Comparison of ENCODE assay signal across 9 cellular contexts in genomic region chr18:8426401-8426800, GRCh38.
DNase-seq lines count a peak whose midpoint lies in the region; ATAC-seq and TF ChIP-seq lines count a peak whose summit lies in the region.
"Had no signal": no experiment of that assay in that cellular context is flagged by ENCODE, and none has a peak within 500 bp of the region (broad histone marks: within the 10 kb centered on the region; RNA-seq: fewer than 3 reads in every experiment).

No MANE protein-coding gene starts in this region.

- H3K4me3 Mint-ChIP-seq in Caco-2 (ENCODE audit: unreplicated experiment), result no peak overlapping the region
- no peak overlapping the region for H3K4me3 Mint-ChIP-seq in activated T-cell treated with anti-CD3 and anti-CD28 coated beads, Interleukin-2, amount 50 U/mL, for 72 hours
- H3K4me3 Mint-ChIP-seq: stimulated activated memory B cell treated with anti-CD40 and anti-IgM and Interleukin-4, amounts not matched to agents 10 μg/mL and 1 μg/mL and 100 μg/mL, for 72 hours had no signal

- H3K27me3 Mint-ChIP-seq in Caco-2 (ENCODE audit: insufficient read depth, unreplicated experiment), result no peaks in the 10 kb centered on the region
- H3K27me3 Mint-ChIP-seq in activated T-cell treated with anti-CD3 and anti-CD28 coated beads, Interleukin-2, amount 50 U/mL, for 72 hours (ENCODE audit: low read depth), result no peaks in the 10 kb centered on the region
- H3K27me3 Mint-ChIP-seq: stimulated activated memory B cell treated with anti-CD40 and anti-IgM and Interleukin-4, amounts not matched to agents 10 μg/mL and 1 μg/mL and 100 μg/mL, for 72 hours had no signal

- TF ChIP-seq POLR2A in HCT116 (IDR thresholded peaks at IDR 0.05; ENCODE audit: borderline replicate concordance, extremely low read depth, insufficient read depth, insufficient read length), result no peak

- intact Hi-C loops in Caco-2 (cut with micrococcal nuclease; ENCODE audit: unreplicated experiment), result loop anchor here (5.0 kb wide), 1 partner anchor 56 kb away; no protein-coding TSS in a partner anchor
- intact Hi-C loops in HCT116 (cut with micrococcal nuclease), result no loop called here
- intact Hi-C loops in mucosa of descending colon (cut with DNase I, micrococcal nuclease), result no loop called here

- no peaks in the 10 kb centered on the region for H3K36me3 Mint-ChIP-seq in Caco-2 (ENCODE audit: insufficient read depth, unreplicated experiment)
- no peaks in the 10 kb centered on the region for H3K36me3 Mint-ChIP-seq in activated T-cell treated with anti-CD3 and anti-CD28 coated beads, Interleukin-2, amount 50 U/mL, for 72 hours (ENCODE audit: insufficient read depth in 2 of 2)
- H3K36me3 Mint-ChIP-seq: stimulated activated memory B cell treated with anti-CD40 and anti-IgM and Interleukin-4, amounts not matched to agents 10 μg/mL and 1 μg/mL and 100 μg/mL, for 72 hours had no signal

- CTCF ChIA-PET in Caco-2 (lab: Charles Lee) (interaction anchor here (1.0 kb wide), 1 partner anchor 54 kb away, joined by 3 read pairs; no protein-coding TSS in a partner anchor), HCT116 (lab: Charles Lee) (interaction anchor here (1.0 to 1.3 kb wide), 2 partner anchors 22 to 52 kb away, joined by 3 to 4 read pairs; no protein-coding TSS in a partner anchor)

- H3K4me1 Mint-ChIP-seq in Caco-2 (ENCODE audit: low read depth, unreplicated experiment), result no peaks in the 10 kb centered on the region
- H3K4me1 Mint-ChIP-seq in activated T-cell treated with anti-CD3 and anti-CD28 coated beads, Interleukin-2, amount 50 U/mL, for 72 hours (ENCODE audit: low read depth), result no peaks in the 10 kb centered on the region
- H3K4me1 Mint-ChIP-seq: stimulated activated memory B cell treated with anti-CD40 and anti-IgM and Interleukin-4, amounts not matched to agents 10 μg/mL and 1 μg/mL and 100 μg/mL, for 72 hours had no signal

- no peaks in the 10 kb centered on the region for H3K36me3 ChIP-seq in Caco-2 (ENCODE audit: control insufficient read depth, insufficient read depth, low read length)
- no peaks in the 10 kb centered on the region for H3K36me3 ChIP-seq in HCT116 (ENCODE audit: control insufficient read depth in 1 of 2, insufficient read depth in 2 of 2, low read length in 2 of 2)
- H3K36me3 ChIP-seq in mucosa of descending colon (ENCODE audit: low read depth), result no peaks in the 10 kb centered on the region

- no peak overlapping the region for H3K27ac Mint-ChIP-seq in Caco-2 (ENCODE audit: unreplicated experiment)
- H3K27ac Mint-ChIP-seq in activated T-cell treated with anti-CD3 and anti-CD28 coated beads, Interleukin-2, amount 50 U/mL, for 72 hours, result no peak overlapping the region
- H3K27ac Mint-ChIP-seq: stimulated activated memory B cell treated with anti-CD40 and anti-IgM and Interleukin-4, amounts not matched to agents 10 μg/mL and 1 μg/mL and 100 μg/mL, for 72 hours had no signal

- no peaks in the 10 kb centered on the region for H3K9me2 ChIP-seq in HCT116 (ENCODE audit: insufficient read depth)

- H3K4me3 ChIP-seq in Caco-2 (ENCODE audit: low read depth, low read length) (no peak overlapping the region), HCT116 (replicated peaks in 1 of 2; ENCODE audit: low read depth in 1 of 2, low read length in 2 of 2) (no peak overlapping the region), mucosa of descending colon (no peak overlapping the region)

- no peaks in the 10 kb centered on the region for H3K9me3 Mint-ChIP-seq in Caco-2 (ENCODE audit: unreplicated experiment)
- H3K9me3 Mint-ChIP-seq in activated T-cell treated with anti-CD3 and anti-CD28 coated beads, Interleukin-2, amount 50 U/mL, for 72 hours, result no peaks in the 10 kb centered on the region

- POLR2A ChIA-PET in Caco-2 (lab: Charles Lee) (no interaction called here), HCT116 (lab: Charles Lee) (no interaction called here)

- H3K79me2 ChIP-seq in HCT116 (ENCODE audit: insufficient read depth, low read length), result no peaks in the 10 kb centered on the region

- no peaks in the 10 kb centered on the region for H3K4me1 ChIP-seq in Caco-2
- peaks cover 30 to 40% of the 10 kb centered on the region in 2 experiments; a peak in 3 of 4 replicates for H3K4me1 ChIP-seq in HCT116 (ENCODE audit: control insufficient read depth in 1 of 2, insufficient read depth in 2 of 2, low read length in 2 of 2)
- no peaks in the 10 kb centered on the region for H3K4me1 ChIP-seq in mucosa of descending colon (ENCODE audit: low read depth)

- H3K27me3 ChIP-seq in Caco-2 (replicated peaks; ENCODE audit: control insufficient read depth, insufficient read depth, low read length) (no peaks in the 10 kb centered on the region), HCT116 (ENCODE audit: insufficient read depth, low read length) (no peaks in the 10 kb centered on the region)

- RAD21 ChIA-PET in HCT116 (lab: Charles Lee; ENCODE audit: low non-redundant PET in 1 of 2, low total read pairs in 2 of 2, uncharacterized antibody in 2 of 2, unreplicated experiment in 2 of 2), result no interaction called here

- peak; percentile 45 to 52 for TF ChIP-seq CTCF in Caco-2 (IDR thresholded peaks at IDR 0.05; ENCODE audit: insufficient read depth in 1 of 2, low read depth in 1 of 2, low read length in 1 of 2, severe bottlenecking in 1 of 2, unreplicated experiment in 1 of 2)
- peak in 2 of 3 experiments; percentile 70; a peak in 4 of 6 replicates for TF ChIP-seq CTCF in HCT116 (IDR thresholded peaks at IDR 0.05 in 2 of 3, conservative IDR thresholded peaks at IDR 0.05 in 1 of 3; ENCODE audit: borderline replicate concordance in 1 of 3, insufficient read depth in 1 of 3, low read depth in 2 of 3, low read length in 2 of 3)
- no peak for TF ChIP-seq CTCF in mucosa of descending colon (IDR thresholded peaks at IDR 0.05)

- no peaks in the 10 kb centered on the region for H4K20me1 ChIP-seq in HCT116 (ENCODE audit: insufficient read depth)

- BruUV-seq in Caco-2 (replicated peaks; lab: Mats Ljungman, UMichigan) (no TSS peak), HCT116 (replicated peaks; lab: Mats Ljungman, UMichigan) (no TSS peak)

- no peak for TF ChIP-seq RAD21 in HCT116 (IDR thresholded peaks at IDR 0.05; ENCODE audit: low read depth)

- H3K27ac ChIP-seq in HCT116 (ENCODE audit: low read depth, low read length), result no peak overlapping the region

- no peak overlapping the region for H2AFZ ChIP-seq in HCT116 (ENCODE audit: low read depth, low read length, poor library complexity, severe bottlenecking)

- ATAC-seq in HCT116 (peak; percentile 68), mucosa of descending colon (peak; percentile 21), GM21576 (IDR thresholded peaks at IDR 0.05; ENCODE audit: unreplicated experiment) (no peak)
- no peak for ATAC-seq in activated T-cell treated with anti-CD3 and anti-CD28 coated beads, Interleukin-2, amount 50 U/mL, for 72 hours (replicated peaks in 1 of 2)
- ATAC-seq: stimulated activated memory B cell treated with anti-CD40 and anti-IgM and Interleukin-4, amounts not matched to agents 10 μg/mL and 1 μg/mL and 100 μg/mL, for 72 hours had no signal

- no peak overlapping the region for H3K4me2 ChIP-seq in HCT116 (ENCODE audit: low read length)

- DNase-seq in Caco-2 (peak in 1 of 2 experiments; percentile 53), HCT116 (ENCODE audit: low read depth, low spot score) (peak; percentile 16), mucosa of descending colon (peak in 1 of 3 donors; percentile 6), NOMO-1 treated with DMSO at 0.1 percent for 48 hours (lab: John Stamatoyannopoulos, UW; ENCODE audit: unreplicated experiment) (no peak), NCI-H2107 (lab: John Stamatoyannopoulos, UW) (no peak)
- peak; percentile 2 to 9 for DNase-seq in activated T-cell treated with anti-CD3 and anti-CD28 coated beads, Interleukin-2, amount 50 U/mL, for 72 hours
- DNase-seq: cerebellar nuclear complex had no signal

- H3K9me3 ChIP-seq in Caco-2 (no peaks in the 10 kb centered on the region), HCT116 (ENCODE audit: control insufficient read depth in 1 of 2, insufficient read depth in 1 of 2, low read depth in 1 of 2, low read length in 2 of 2) (no peaks in the 10 kb centered on the region), mucosa of descending colon (no peaks in the 10 kb centered on the region)

- no peak overlapping the region for H3K9ac ChIP-seq in HCT116 (ENCODE audit: low read length)

TF ChIP-seq in HCT116, 20 proteins besides CTCF, POLR2A, EP300 and RAD21 (continues in another document):
- no peak for TF ChIP-seq REST (IDR thresholded peaks at IDR 0.05; ENCODE audit: low read depth)
- TF ChIP-seq FOSL1 (IDR thresholded peaks at IDR 0.05; ENCODE audit: low read depth), result no peak
- TF ChIP-seq SP1 (IDR thresholded peaks at IDR 0.05; ENCODE audit: low read depth), result no peak
- TF ChIP-seq MAX (IDR thresholded peaks at IDR 0.05), result no peak
- TF ChIP-seq ATF3 (IDR thresholded peaks at IDR 0.05), result no peak
- no peak for TF ChIP-seq EZH2phosphoT487 (IDR thresholded peaks at IDR 0.05; ENCODE audit: borderline replicate concordance)

Comparison
In these comparisons a context has a peak if more than half of its experiments do, and no peak if none do; other contexts are left out.
1. DNase-seq: peak in HCT116 (single experiment) and activated T-cell treated with anti-CD3 and anti-CD28 coated beads, Interleukin-2, amount 50 U/mL, for 72 hours (2 of 2); none in NOMO-1 treated with DMSO at 0.1 percent for 48 hours (single experiment) and NCI-H2107 (single experiment).
2. ATAC-seq: peak in HCT116 (single experiment) and mucosa of descending colon (single experiment); none in activated T-cell treated with anti-CD3 and anti-CD28 coated beads, Interleukin-2, amount 50 U/mL, for 72 hours (0 of 2) and GM21576 (single experiment).